In genomic region chr10:102642553-102643345, GRCh38 we compare ENCODE assay signal across 8 cellular contexts. TPM values are rescaled to one million over a fixed set of nuclear protein-coding genes. Genes with fewer than 3 reads are reported as not detected.
DNase-seq lines count a peak whose midpoint lies in the region; ATAC-seq and TF ChIP-seq lines count a peak whose summit lies in the region.

No MANE protein-coding gene starts in this region.

- peak; percentile 4 for ATAC-seq in GM21723 (IDR thresholded peaks at IDR 0.05; ENCODE audit: unreplicated experiment)
- ATAC-seq in naive thymus-derived CD8-positive, alpha-beta T cell, result peak; percentile 6 to 9
- ATAC-seq in HG03457 (IDR thresholded peaks at IDR 0.05; ENCODE audit: unreplicated experiment), result no peak

- H3K4me3 Mint-ChIP-seq in naive thymus-derived CD8-positive, alpha-beta T cell, result peak overlapping the region; percentile 84 to 98 (median 93)

- H3K36me3 ChIP-seq in BLaER1 treated with 17β-estradiol and CSF1 and Interleukin-3, amounts not matched to agents 10 nM and 100 nM, result peaks cover 0 to 15% (median 5%) of the 10 kb centered on the region in 11 experiments; a peak in 13 of 22 replicates
- no peaks in the 10 kb centered on the region for H3K36me3 ChIP-seq in urinary bladder (ENCODE audit: insufficient read depth)

- H3K27me3 Mint-ChIP-seq in naive thymus-derived CD8-positive, alpha-beta T cell, result no peaks in the 10 kb centered on the region

- peaks cover 0 to 6% (median 0%) of the 10 kb centered on the region in 11 experiments; a peak in 1 of 22 replicates for H3K9me3 ChIP-seq in BLaER1 treated with 17β-estradiol and CSF1 and Interleukin-3, amounts not matched to agents 10 nM and 100 nM (replicated peaks in 1 of 11)

- peak overlapping the region; percentile 93 to 99 (median 98) for H3K27ac ChIP-seq in BLaER1 treated with 17β-estradiol and CSF1 and Interleukin-3, amounts not matched to agents 10 nM and 100 nM
- peak overlapping the region; percentile 98 for H3K27ac ChIP-seq in urinary bladder (ENCODE audit: low read depth)

- POLR2A ChIA-PET in naive thymus-derived CD8-positive, alpha-beta T cell (lab: Charles Lee), result interaction anchor here (0.5 to 1.8 kb wide), 19 partner anchors 14 to 825 kb away, joined by 3 to 26 read pairs (median 4); partner anchors contain the start of genes ACTR1A, ARL3, NFKB2 and OGA

- peaks cover 14 to 33% (median 29%) of the 10 kb centered on the region in 11 experiments for H4K20me1 ChIP-seq in BLaER1 treated with 17β-estradiol and CSF1 and Interleukin-3, amounts not matched to agents 10 nM and 100 nM

- under 1% methylated on average over 73 of the region's 73 CpGs for WGBS in urinary bladder

- H3K4me1 Mint-ChIP-seq in naive thymus-derived CD8-positive, alpha-beta T cell, result peaks cover 21 to 25% (median 24%) of the 10 kb centered on the region in 4 donors

- H3K9ac ChIP-seq in BLaER1 treated with 17β-estradiol and CSF1 and Interleukin-3, amounts not matched to agents 10 nM and 100 nM, result peak overlapping the region; percentile 96 to 99 (median 98)

- no peaks in the 10 kb centered on the region for H3K27me3 ChIP-seq in BLaER1 treated with 17β-estradiol and CSF1 and Interleukin-3, amounts not matched to agents 10 nM and 100 nM

- peak overlapping the region; percentile 77 to 100 (median 98) for H3K4me2 ChIP-seq in BLaER1 treated with 17β-estradiol and CSF1 and Interleukin-3, amounts not matched to agents 10 nM and 100 nM

- peak overlapping the region; percentile 78 to 98 (median 96) for H3K27ac Mint-ChIP-seq in naive thymus-derived CD8-positive, alpha-beta T cell

- no peak for TF ChIP-seq CTCF in fibroblast of mammary gland (conservative IDR thresholded peaks at IDR 0.05; ENCODE audit: control insufficient read depth, insufficient read depth, low read depth, low read length)

- peak; percentile 10 for DNase-seq in NCI-H526 treated with DMSO at 0.1 percent for 48 hours (lab: John Stamatoyannopoulos, UW)
- peak; percentile 18 to 34 for DNase-seq in activated T-helper 1 cell treated with anti-CD3 and anti-CD28 coated beads, Interleukin-2, amount 50 U/mL, for 16 hours (ENCODE audit: low read depth in 1 of 2, low spot score in 1 of 2)
- DNase-seq in fibroblast of mammary gland (ENCODE audit: low read depth), result peak; percentile 62
- DNase-seq in naive thymus-derived CD8-positive, alpha-beta T cell, result peak in 8 of 10 donors; percentile 38 to 75 (median 58)

- no peaks in the 10 kb centered on the region for H3K36me3 Mint-ChIP-seq in naive thymus-derived CD8-positive, alpha-beta T cell

- H3K4me3 ChIP-seq in BLaER1 treated with 17β-estradiol and CSF1 and Interleukin-3, amounts not matched to agents 10 nM and 100 nM, result peak overlapping the region; percentile 78 to 100 (median 96)
- H3K4me3 ChIP-seq in fibroblast of mammary gland (ENCODE audit: control insufficient read depth, low read depth, low read length) (peak overlapping the region; percentile 91), urinary bladder (ENCODE audit: low read depth, low read length) (peak overlapping the region; percentile 89)

- no peaks in the 10 kb centered on the region for H3K9me3 Mint-ChIP-seq in naive thymus-derived CD8-positive, alpha-beta T cell

- peaks cover 11 to 24% (median 18%) of the 10 kb centered on the region in 10 experiments for H3K4me1 ChIP-seq in BLaER1 treated with 17β-estradiol and CSF1 and Interleukin-3, amounts not matched to agents 10 nM and 100 nM
- no peaks in the 10 kb centered on the region for H3K4me1 ChIP-seq in urinary bladder (ENCODE audit: insufficient read depth)

RNA-seq across cellular contexts. Expression of gene TRIM8, which starts 1.5 kb away (rescaled TPM):
- 10 to 100 TPM; 61.4 to 67.3 TPM for total RNA-seq in naive thymus-derived CD8-positive, alpha-beta T cell
- 10 to 100 TPM; 27.5 to 53.2 (median 34.7) TPM for polyA plus RNA-seq in naive thymus-derived CD8-positive, alpha-beta T cell
- total RNA-seq in urinary bladder, result 35.5 TPM
- polyA plus RNA-seq in urinary bladder, result 116 TPM

Comparison
In these comparisons a context has a peak if more than half of its experiments do, and no peak if none do; other contexts are left out.
1. DNase-seq: peak in every context shown above with its lines; median percentile 62 in fibroblast of mammary gland; 58 in naive thymus-derived CD8-positive, alpha-beta T cell; 26 in activated T-helper 1 cell treated with anti-CD3 and anti-CD28 coated beads, Interleukin-2, amount 50 U/mL, for 16 hours; 10 in NCI-H526 treated with DMSO at 0.1 percent for 48 hours.